In genomic region chr1:1648265-1648664, GRCh38 we compare ENCODE assay signal across 3 cellular contexts. TPM values are rescaled to one million over a fixed set of nuclear protein-coding genes. Genes with fewer than 3 reads are reported as not detected.
"Had no signal": no experiment of that assay in that cellular context is flagged by ENCODE, and none has a peak within 500 bp of the region (broad histone marks: within the 10 kb centered on the region; RNA-seq: fewer than 3 reads in every experiment).

No MANE protein-coding gene starts in this region.

RNA-seq across cellular contexts. Expression of gene MMP23B, which starts 16.3 kb away (rescaled TPM):
- total RNA-seq: dermis blood vessel endothelial cell had no signal
- polyA plus RNA-seq: naive thymus-derived CD4-positive, alpha-beta T cell had no signal

RNA-seq across cellular contexts. Expression of gene FNDC10, which starts 48.3 kb away (rescaled TPM):
- total RNA-seq: skeletal muscle tissue had no signal
